11 cellular contexts compared by ENCODE assay signal in genomic region chr17:60941028-60941427, GRCh38.
DNase-seq lines count a peak whose midpoint lies in the region; ATAC-seq and TF ChIP-seq lines count a peak whose summit lies in the region.
"Had no signal": no experiment of that assay in that cellular context is flagged by ENCODE, and none has a peak within 500 bp of the region (broad histone marks: within the 10 kb centered on the region; RNA-seq: fewer than 3 reads in every experiment).

No MANE protein-coding gene starts in this region.

- TF ChIP-seq CTCF in HFF-Myc (IDR thresholded peaks at IDR 0.05; ENCODE audit: low read depth, low read length, missing control alignments), result no peak
- TF ChIP-seq CTCF in astrocyte of the cerebellum (IDR thresholded peaks at IDR 0.05; ENCODE audit: low read depth, low read length, missing control alignments), result no peak
- TF ChIP-seq CTCF in left ventricle myocardium inferior (IDR thresholded peaks at IDR 0.05; ENCODE audit: borderline replicate concordance), result no peak
- TF ChIP-seq CTCF in WERI-Rb-1 (IDR thresholded peaks at IDR 0.05; ENCODE audit: low read depth, low read length), result no peak

- H3K9me3 ChIP-seq in left ventricle myocardium inferior (replicated peaks), result no peaks in the 10 kb centered on the region
- H3K9me3 ChIP-seq in WERI-Rb-1 (ENCODE audit: severe bottlenecking), result no peaks in the 10 kb centered on the region

- ATAC-seq in HG03571 (IDR thresholded peaks at IDR 0.05; ENCODE audit: unreplicated experiment), result no peak
- ATAC-seq: HCT116, WTC11 had no signal

- H3K4me3 ChIP-seq in HFF-Myc (replicated peaks; ENCODE audit: low read depth, low read length) (no peak overlapping the region), astrocyte of the cerebellum (ENCODE audit: low read depth, low read length) (no peak overlapping the region), left ventricle myocardium inferior (peak overlapping the region; percentile 2), WERI-Rb-1 (ENCODE audit: low read depth, low read length) (no peak overlapping the region)

- H3K4me1 ChIP-seq in left ventricle myocardium inferior, result peaks cover 29% of the 10 kb centered on the region

- in situ Hi-C loops in astrocyte of the cerebellum (cut with HindIII; ENCODE audit: low sequenced_read_pairs), result no loop called here

- DNase-seq in HFF-Myc (ENCODE audit: extremely low read depth, low read depth) (peak; percentile 70), astrocyte of the cerebellum (ENCODE audit: low read depth) (peak; percentile 88), left ventricle myocardium inferior (peak; percentile 38), stromal cell of bone marrow (ENCODE audit: low read depth) (peak; percentile 89), NCI-H2029 treated with DMSO at 0.1 percent for 48 hours (lab: John Stamatoyannopoulos, UW) (no peak), WERI-Rb-1 (no peak)
- DNase-seq in activated effector memory CD4-positive, alpha-beta T cell treated with Interleukin-2 at 50 U/mL for 16 hours, result no peak
- DNase-seq: NCI-H1092 had no signal

- H3K36me3 ChIP-seq in left ventricle myocardium inferior, result no peaks in the 10 kb centered on the region
- no peaks in the 10 kb centered on the region for H3K36me3 ChIP-seq in WERI-Rb-1

- no peaks in the 10 kb centered on the region for H3K27me3 ChIP-seq in left ventricle myocardium inferior (ENCODE audit: low read depth)
- H3K27me3 ChIP-seq in WERI-Rb-1 (ENCODE audit: insufficient read depth, low read depth, severe bottlenecking), result no peaks in the 10 kb centered on the region

- intact Hi-C loops in left ventricle myocardium inferior (cut with micrococcal nuclease), result no loop called here

- H3K27ac ChIP-seq in left ventricle myocardium inferior (replicated peaks) (peak overlapping the region; percentile 76), WERI-Rb-1 (no peak overlapping the region)

Comparison
In these comparisons a context has a peak if more than half of its experiments do, and no peak if none do; other contexts are left out.
1. DNase-seq: peak in HFF-Myc (single experiment), astrocyte of the cerebellum (single experiment), left ventricle myocardium inferior (single experiment) and stromal cell of bone marrow (single experiment); none in activated effector memory CD4-positive, alpha-beta T cell treated with Interleukin-2 at 50 U/mL for 16 hours (single experiment), NCI-H2029 treated with DMSO at 0.1 percent for 48 hours (single experiment) and WERI-Rb-1 (single experiment).